In the genomic region with DNA sequence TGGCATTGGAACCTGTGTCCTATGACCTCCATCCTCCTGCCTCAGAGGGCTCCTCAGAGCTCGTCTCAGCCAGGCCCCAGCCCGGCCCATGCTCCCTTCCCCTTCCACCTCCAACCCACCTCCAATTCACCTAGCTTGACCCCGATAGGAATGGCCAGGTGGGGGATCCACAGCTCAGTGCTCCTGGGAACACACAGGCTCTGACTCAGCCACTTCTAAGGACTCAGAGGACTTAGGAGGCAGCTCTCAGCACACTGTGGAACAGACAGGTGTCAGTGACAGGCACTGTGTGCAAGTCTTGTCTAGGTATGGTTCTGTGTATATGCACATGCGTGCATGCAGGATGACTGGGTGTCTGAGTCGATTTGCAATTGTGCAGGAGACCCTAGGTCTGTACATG, we compare ENCODE assay signal across 16 cellular contexts. TPM values are rescaled to one million over a fixed set of nuclear protein-coding genes. Genes with fewer than 3 reads are reported as not detected.
DNase-seq lines count a peak whose midpoint lies in the region; ATAC-seq, FAIRE-seq and TF ChIP-seq lines count a peak whose summit lies in the region.
"Had no signal": no experiment of that assay in that cellular context is flagged by ENCODE, and none has a peak within 500 bp of the region (broad histone marks: within the 10 kb centered on the region; RNA-seq: fewer than 3 reads in every experiment).

No MANE protein-coding gene starts in this region.

- H3K9me3 ChIP-seq in H1 (ENCODE audit: insufficient read depth in 2 of 2, low read depth in 1 of 2, low read length in 1 of 2) (no peaks in the 10 kb centered on the region), upper lobe of right lung (no peaks in the 10 kb centered on the region)
- H3K9me3 ChIP-seq: BE2C, Caco-2, HAP-1 had no signal

- H2BK5ac ChIP-seq in H1 (ENCODE audit: low read depth, low read length) = no peak overlapping the region

- no peak for TF ChIP-seq RAD21 in H1 (IDR thresholded peaks at IDR 0.05 in 1 of 2, conservative IDR thresholded peaks at IDR 0.05 in 1 of 2; ENCODE audit: low read depth in 2 of 2, low read length in 2 of 2)

- no peak overlapping the region for H4K91ac ChIP-seq in H1 (replicated peaks; ENCODE audit: insufficient read length, low read length)

- H3K4me3 ChIP-seq in H1 (ENCODE audit: extremely low read depth in 1 of 4, insufficient read depth in 2 of 4, low read depth in 3 of 4, low read length in 4 of 4) (no peak overlapping the region), upper lobe of right lung (no peak overlapping the region)
- H3K4me3 ChIP-seq: GM12878, HAP-1 had no signal

- H3K27me3 ChIP-seq in H1 (replicated peaks in 1 of 4; ENCODE audit: control insufficient read depth in 3 of 4, extremely low read depth in 1 of 4, insufficient read depth in 3 of 4, low read length in 3 of 4) (no peaks in the 10 kb centered on the region), upper lobe of right lung (no peaks in the 10 kb centered on the region)
- H3K27me3 ChIP-seq: BE2C had no signal

- intact Hi-C loops in upper lobe of right lung (cut with DNase I) = no loop called here

- H2BK20ac ChIP-seq in H1 (ENCODE audit: low read length) = no peak overlapping the region

- H3K9ac ChIP-seq in H1 (replicated peaks in 1 of 4; ENCODE audit: extremely low read depth in 1 of 4, low read depth in 3 of 4, low read length in 3 of 4) = no peak overlapping the region

- 0 out of 2 replicates have a peak overlapping the region, but pooled peaks have one; percentile 39 for H2BK12ac ChIP-seq in H1 (ENCODE audit: low read depth, low read length)

- no peak overlapping the region for H3K4ac ChIP-seq in H1 (replicated peaks; ENCODE audit: insufficient read length, low read depth, low read length)

- H3K27ac ChIP-seq in H1 (ENCODE audit: low read depth, low read length) (no peak overlapping the region), upper lobe of right lung (no peak overlapping the region)

- no peak overlapping the region for H4K5ac ChIP-seq in H1 (ENCODE audit: insufficient read length, low read depth, low read length)

- CTCF ChIA-PET in H1 (lab: Charles Lee; ENCODE audit: partially characterized antibody) = interaction anchor here (1.4 to 3.2 kb wide), 5 partner anchors 10 to 102 kb away, joined by 3 to 12 read pairs (median 7); no protein-coding TSS in a partner anchor

- POLR2A ChIA-PET in H1 (lab: Charles Lee; ENCODE audit: partially characterized antibody) = interaction anchor here (2.2 kb wide), 1 partner anchor 17 kb away, joined by 6 read pairs; no protein-coding TSS in a partner anchor

- WGBS in H1 (ENCODE audit: extremely low coverage in 1 of 2, insufficient coverage in 1 of 2, insufficient read length in 1 of 2, insufficient replicate concordance in 2 of 2, low coverage in 1 of 2, low lambda C conversion rate in 2 of 2, missing lambda C conversion rate in 1 of 2), 2 experiments = 100% methylated on average over 2 of the region's 5 CpGs; no CpG with 5 or more reads in 1 of the 2 experiments

- no peaks in the 10 kb centered on the region; the same call in 1 of the 2 replicates for H3K23me2 ChIP-seq in H1 (ENCODE audit: low read depth, low read length)

- no peak for FAIRE-seq in H1 (lab: Jason Lieb, UNC)
- FAIRE-seq: D721Med, GM12878, HepG2 had no signal

- no peak for TF ChIP-seq CTCF in H1 (IDR thresholded peaks at IDR 0.05; ENCODE audit: control extremely low read depth in 1 of 3, insufficient read depth in 1 of 3, low read depth in 1 of 3, low read length in 3 of 3)
- TF ChIP-seq CTCF in upper lobe of right lung (IDR thresholded peaks at IDR 0.05) = no peak

- peak; percentile 36 for ATAC-seq in upper lobe of right lung
- ATAC-seq: GM12878, HepG2 had no signal

- no peak overlapping the region for H2AFZ ChIP-seq in H1 (ENCODE audit: low read length)

- no peak overlapping the region for H2AK5ac ChIP-seq in H1 (ENCODE audit: low read depth, low read length)

- H2BK15ac ChIP-seq in H1 (ENCODE audit: low read length) = no peak overlapping the region

- H3K23ac ChIP-seq in H1 (ENCODE audit: insufficient read length) = no peak overlapping the region

- no peak overlapping the region for H4K8ac ChIP-seq in H1 (ENCODE audit: extremely low read depth, insufficient read depth, low read length)

- no peak for TF ChIP-seq POLR2A in H1 (IDR thresholded peaks at IDR 0.05; ENCODE audit: control extremely low read depth in 1 of 2, low read depth in 2 of 2, low read length in 2 of 2)

- H3K4me2 ChIP-seq in H1 (ENCODE audit: insufficient read depth in 1 of 2, low read depth in 2 of 2, low read length in 2 of 2) = no peak overlapping the region

- no peaks in the 10 kb centered on the region for H4K20me1 ChIP-seq in H1 (replicated peaks in 1 of 2; ENCODE audit: control insufficient read depth in 1 of 2, insufficient read depth in 2 of 2, low read length in 2 of 2)

- H3K4me1 ChIP-seq in H1 (replicated peaks in 1 of 4; ENCODE audit: control insufficient read depth in 3 of 4, insufficient read depth in 4 of 4, low read length in 3 of 4) = peaks cover 0 to 2% (median 1%) of the 10 kb centered on the region in 4 experiments; a peak in 4 of 7 replicates
- H3K4me1 ChIP-seq in upper lobe of right lung = no peaks in the 10 kb centered on the region
- H3K4me1 ChIP-seq: BE2C, Caco-2 had no signal

- H3K79me2 ChIP-seq in H1 (ENCODE audit: control insufficient read depth in 1 of 2, insufficient read depth in 2 of 2, low read length in 2 of 2) = no peaks in the 10 kb centered on the region

- no peak overlapping the region for H3K18ac ChIP-seq in H1 (ENCODE audit: extremely low read depth, low read length)

- TF ChIP-seq EP300 in H1 (IDR thresholded peaks at IDR 0.05; ENCODE audit: borderline replicate concordance in 1 of 2, low read depth in 2 of 2, low read length in 2 of 2) = no peak

- H3K79me1 ChIP-seq in H1 (ENCODE audit: low read depth, low read length) = no peaks in the 10 kb centered on the region

- no peak overlapping the region for H3K56ac ChIP-seq in H1 (replicated peaks; ENCODE audit: insufficient read length, low read depth, low read length)

- H3K14ac ChIP-seq in H1 (ENCODE audit: insufficient read length) = no peak overlapping the region

- H2BK120ac ChIP-seq in H1 (replicated peaks; ENCODE audit: low read depth, low read length) = no peak overlapping the region

- H3K36me3 ChIP-seq in H1 (ENCODE audit: control insufficient read depth in 2 of 4, insufficient read depth in 4 of 4, low read length in 3 of 4) = no peaks in the 10 kb centered on the region
- no peaks in the 10 kb centered on the region for H3K36me3 ChIP-seq in upper lobe of right lung
- H3K36me3 ChIP-seq: BE2C, HAP-1 had no signal

- DNase-seq in NCI-H69 (lab: John Stamatoyannopoulos, UW) (peak; percentile 8), H1 (ENCODE audit: low read depth in 1 of 2, low spot score in 2 of 2) (no peak), kidney tubule cell (ENCODE audit: low spot score) (peak; percentile 22), upper lobe of right lung (no peak), KG1 (lab: John Stamatoyannopoulos, UW) (no peak)
- no peak for DNase-seq in activated effector memory CD4-positive, alpha-beta T cell treated with anti-CD3 and anti-CD28 coated beads, Interleukin-2, amount 50 U/mL, for 16 hours
- DNase-seq: BE2C; C1 segment of cervical spinal cord; Caco-2; CD4-positive, alpha-beta T cell; DMS79 treated with DMSO at 0.1 percent for 48 hours; GF-D8 had no signal

RNA-seq across cellular contexts. Expression of a gene that starts 44.8 kb away (rescaled TPM):
- total RNA-seq in H1 (2021; fragmentation: NEBNext Ultra II Directional; extraction: Animal tissue kit (Norgen Biotek cat#: 25700)) = 34.9 and 37.0 TPM in 2 replicates
- polyA plus RNA-seq in H1 (2011; rRNA removed) = 25.7 and 26.8 TPM in 2 replicates
- polyA plus RNA-seq in H1 (2011; cell fraction: cytosol; rRNA removed) = 33.0 TPM
- polyA plus RNA-seq in H1 (2011; cell fraction: nucleus; rRNA removed) = 28.4 TPM
- polyA plus RNA-seq in H1 (2012, experiment 1 of 2) = 39.6 to 41.5 TPM (median 40.5 TPM) in 4 replicates
- polyA plus RNA-seq in H1 (2012, experiment 2 of 2) = 18.2 TPM
- polyA plus RNA-seq in H1 (2013, experiment 1 of 2) = 39.3 TPM
- polyA plus RNA-seq in H1 (2013, experiment 2 of 2) = 40.0 TPM
- 34.9 and 41.8 TPM in 2 replicates for polyA minus RNA-seq in H1 (2011; rRNA and poly(A)+ RNA removed)
- polyA minus RNA-seq in H1 (2011; cell fraction: cytosol; rRNA and poly(A)+ RNA removed) = 12.9 TPM
- 9.8 TPM for polyA minus RNA-seq in H1 (2011; cell fraction: nucleus; rRNA and poly(A)+ RNA removed)
- 23.6 TPM for total RNA-seq in upper lobe of right lung

Comparison
In these comparisons a context has a peak if more than half of its experiments do, and no peak if none do; other contexts are left out.
1. DNase-seq: peak in NCI-H69 (single experiment) and kidney tubule cell (single experiment); none in H1 (0 of 2), upper lobe of right lung (single experiment), KG1 (single experiment) and activated effector memory CD4-positive, alpha-beta T cell treated with anti-CD3 and anti-CD28 coated beads, Interleukin-2, amount 50 U/mL, for 16 hours (single experiment).